ENCODE assay signal across 11 cellular contexts in the genomic region with DNA sequence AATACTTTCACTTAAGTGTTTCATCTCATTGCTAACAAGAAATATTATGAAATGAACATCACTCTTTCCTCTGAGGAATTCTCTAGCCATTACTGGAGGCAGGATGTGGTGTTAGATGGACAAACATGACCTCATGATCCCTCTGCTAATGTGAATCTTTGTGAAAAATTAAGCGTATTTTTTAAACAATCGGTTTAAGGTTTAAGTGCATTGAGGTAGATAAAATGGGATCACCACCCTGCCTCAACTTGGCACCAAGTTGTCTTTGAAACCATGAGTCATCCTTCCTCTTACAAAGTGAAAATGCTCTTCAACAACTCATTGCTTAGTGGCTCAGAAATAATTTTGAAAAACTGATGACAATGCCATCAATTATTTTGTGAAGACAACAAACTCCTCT.
DNase-seq lines count a peak whose midpoint lies in the region; ATAC-seq lines count a peak whose summit lies in the region.
"Had no signal": no experiment of that assay in that cellular context is flagged by ENCODE, and none has a peak within 500 bp of the region (broad histone marks: within the 10 kb centered on the region; RNA-seq: fewer than 3 reads in every experiment).

No MANE protein-coding gene starts in this region.

- in situ Hi-C loops in G401 (cut with HindIII; ENCODE audit: low sequenced_read_pairs), result no loop called here

- intact Hi-C loops in left colon (cut with DNase I, micrococcal nuclease), result no loop called here

- DNase-seq in GM04504 (ENCODE audit: low read depth), result peak; percentile 40
- DNase-seq in HS-5 (ENCODE audit: low read depth), result peak; percentile 90
- peak; percentile 89 for DNase-seq in amniotic epithelial cell (ENCODE audit: low read depth)
- DNase-seq in kidney tubule cell (ENCODE audit: low spot score), result peak; percentile 99
- DNase-seq in G401 (ENCODE audit: low spot score), result no peak
- DNase-seq in left colon, result no peak
- no peak for DNase-seq in NCI-H2029 treated with DMSO at 0.1 percent for 48 hours (lab: John Stamatoyannopoulos, UW)
- DNase-seq: activated B cell treated with CpG ODN at 0.5 μM for 24 hours, heart right ventricle, NCI-H524 treated with DMSO at 0.1 percent for 48 hours had no signal

- ATAC-seq in left colon (no peak), HG02973 (IDR thresholded peaks at IDR 0.05; ENCODE audit: unreplicated experiment) (no peak)

Comparison
In these comparisons a context has a peak if more than half of its experiments do, and no peak if none do; other contexts are left out.
1. DNase-seq: peak in GM04504 (single experiment), HS-5 (single experiment), amniotic epithelial cell (single experiment) and kidney tubule cell (single experiment); none in G401 (single experiment), left colon (0 of 2) and NCI-H2029 treated with DMSO at 0.1 percent for 48 hours (single experiment).